16 cellular contexts compared by ENCODE assay signal in genomic region chr1:7585216-7585907, GRCh38.
"Had no signal": no experiment of that assay in that cellular context is flagged by ENCODE, and none has a peak within 500 bp of the region (broad histone marks: within the 10 kb centered on the region; RNA-seq: fewer than 3 reads in every experiment).

No MANE protein-coding gene starts in this region.

- H3K4me1 Mint-ChIP-seq: activated CD4-positive, alpha-beta memory T cell treated with anti-CD3 and anti-CD28 coated beads, Interleukin-2, amount 10 ng/mL, durations not matched to agents 7 days and 5 days; activated CD4-positive, alpha-beta T cell treated with anti-CD3 and anti-CD28 coated beads for 36 hours; activated naive CD4-positive, alpha-beta T cell treated with anti-CD3 and anti-CD28 coated beads, Interleukin-2, amount 10 ng/mL, durations not matched to agents 7 days and 5 days had no signal

- H3K27me3 ChIP-seq: body of pancreas, hepatocyte, tibial nerve had no signal

- H3K4me3 ChIP-seq: body of pancreas, hepatocyte, lung, SJCRH30, stomach, tibial nerve had no signal

- ATAC-seq: activated CD4-positive, alpha-beta T cell treated with anti-CD3 and anti-CD28 coated beads for 36 hours; naive thymus-derived CD4-positive, alpha-beta T cell had no signal

- DNase-seq: activated CD4-positive, alpha-beta memory T cell treated with anti-CD3 and anti-CD28 coated beads, Interleukin-2, amount 10 ng/mL, durations not matched to agents 7 days and 5 days; activated CD4-positive, alpha-beta T cell treated with anti-CD3 and anti-CD28 coated beads for 36 hours; activated naive CD4-positive, alpha-beta T cell treated with anti-CD3 and anti-CD28 coated beads, Interleukin-2, amount 10 ng/mL, durations not matched to agents 7 days and 5 days; central memory CD4-positive, alpha-beta T cell; cortex of kidney; effector CD8-positive, alpha-beta T cell; stimulated activated CD4-positive, alpha-beta T cell treated with anti-CD3 and anti-CD28 coated beads, Interleukin-4, amount 100 ng/mL, for 4 hours; SW 1271 had no signal

- H3K9me3 Mint-ChIP-seq: activated CD4-positive, alpha-beta memory T cell treated with anti-CD3 and anti-CD28 coated beads, Interleukin-2, amount 10 ng/mL, durations not matched to agents 7 days and 5 days; activated naive CD4-positive, alpha-beta T cell treated with anti-CD3 and anti-CD28 coated beads, Interleukin-2, amount 10 ng/mL, durations not matched to agents 7 days and 5 days; naive thymus-derived CD4-positive, alpha-beta T cell; T-helper 2 cell treated with Interferon-gamma antibody and Interleukin-4, amounts not matched to agents 5 μg/mL and 100 μg/mL, for 36 hours had no signal

- H3K27ac ChIP-seq: body of pancreas, hepatocyte, SJCRH30, tibial nerve had no signal

- H3K36me3 ChIP-seq: SJCRH30, stomach, tibial nerve had no signal

- H3K36me3 Mint-ChIP-seq: activated naive CD4-positive, alpha-beta T cell treated with anti-CD3 and anti-CD28 coated beads, Interleukin-2, amount 10 ng/mL, durations not matched to agents 7 days and 5 days; naive thymus-derived CD4-positive, alpha-beta T cell had no signal

- H3K9me3 ChIP-seq: body of pancreas, SJCRH30, stomach, tibial nerve had no signal

- H3K4me3 Mint-ChIP-seq: activated CD4-positive, alpha-beta memory T cell treated with anti-CD3 and anti-CD28 coated beads, Interleukin-2, amount 10 ng/mL, durations not matched to agents 7 days and 5 days; activated CD4-positive, alpha-beta T cell treated with anti-CD3 and anti-CD28 coated beads for 36 hours; activated naive CD4-positive, alpha-beta T cell treated with anti-CD3 and anti-CD28 coated beads, Interleukin-2, amount 10 ng/mL, durations not matched to agents 7 days and 5 days; naive thymus-derived CD4-positive, alpha-beta T cell; T-helper 2 cell treated with Interferon-gamma antibody and Interleukin-4, amounts not matched to agents 5 μg/mL and 100 μg/mL, for 36 hours had no signal

- H3K27me3 Mint-ChIP-seq: activated CD4-positive, alpha-beta memory T cell treated with anti-CD3 and anti-CD28 coated beads, Interleukin-2, amount 10 ng/mL, durations not matched to agents 7 days and 5 days; activated CD4-positive, alpha-beta T cell treated with anti-CD3 and anti-CD28 coated beads for 36 hours; activated naive CD4-positive, alpha-beta T cell treated with anti-CD3 and anti-CD28 coated beads, Interleukin-2, amount 10 ng/mL, durations not matched to agents 7 days and 5 days had no signal

- H3K4me1 ChIP-seq: SJCRH30 had no signal

- H3K27ac Mint-ChIP-seq: activated CD4-positive, alpha-beta memory T cell treated with anti-CD3 and anti-CD28 coated beads, Interleukin-2, amount 10 ng/mL, durations not matched to agents 7 days and 5 days; activated CD4-positive, alpha-beta T cell treated with anti-CD3 and anti-CD28 coated beads for 36 hours; activated naive CD4-positive, alpha-beta T cell treated with anti-CD3 and anti-CD28 coated beads, Interleukin-2, amount 10 ng/mL, durations not matched to agents 7 days and 5 days; naive thymus-derived CD4-positive, alpha-beta T cell; T-helper 2 cell treated with Interferon-gamma antibody and Interleukin-4, amounts not matched to agents 5 μg/mL and 100 μg/mL, for 36 hours had no signal
